8 cellular contexts compared by ENCODE assay signal in genomic region chr2:68734688-68735525, GRCh38. TPM values are rescaled to one million over a fixed set of nuclear protein-coding genes. Genes with fewer than 3 reads are reported as not detected.
A peak's percentile ranks its signal among the peaks of the same experiment; 100 is the strongest.
DNase-seq lines count a peak whose midpoint lies in the region; ATAC-seq and TF ChIP-seq lines count a peak whose summit lies in the region.

Gene ARHGAP25 (plus strand): TSS chr2:68734811. CDS start chr2:68735200, 389 bp downstream.

- peak; percentile 45 to 64 for DNase-seq in activated CD4-positive, alpha-beta T cell treated with anti-CD3 and anti-CD28 coated beads for 4 hours
- DNase-seq in glomerular endothelial cell (ENCODE audit: extremely low read depth, low read depth, low spot score) (no peak), PC-3 (no peak), NCI-H446 (lab: John Stamatoyannopoulos, UW) (no peak)
- peak in 1 of 2 donors; percentile 84 for DNase-seq in stimulated activated effector memory CD8-positive, alpha-beta T cell treated with anti-CD3 and anti-CD28 coated beads, Interleukin-12 subunit alpha, Interleukin-12 subunit beta, amount 100 ng/mL, for 72 hours (ENCODE audit: low spot score in 2 of 2)

- no peak within 1 kb of the TSS for H3K4me2 ChIP-seq in PC-3 (ENCODE audit: low read length)

- no peaks in the 10 kb centered on the region for H3F3A ChIP-seq in PC-3 (ENCODE audit: low read length, unreplicated experiment)

- no peaks in the 10 kb centered on the region for H3K27me3 ChIP-seq in PC-3 (ENCODE audit: low read length)

- H2AFZ ChIP-seq in PC-3 (ENCODE audit: low read length): no peak within 1 kb of the TSS

- POLR2A ChIA-PET in PC-3 (lab: Charles Lee; ENCODE audit: unreplicated experiment): no interaction called here

- H3K9ac ChIP-seq in PC-3 (ENCODE audit: low read length): no peak within 1 kb of the TSS

- H3K79me2 ChIP-seq in PC-3 (ENCODE audit: low read length): no peaks in the 10 kb centered on the region

- H3K4me3 Mint-ChIP-seq in stimulated activated effector memory CD8-positive, alpha-beta T cell treated with anti-CD3 and anti-CD28 coated beads, Interleukin-12 subunit alpha, Interleukin-12 subunit beta, amount 100 ng/mL, for 72 hours: no peak within 1 kb of the TSS

- H3K4me1 Mint-ChIP-seq in stimulated activated effector memory CD8-positive, alpha-beta T cell treated with anti-CD3 and anti-CD28 coated beads, Interleukin-12 subunit alpha, Interleukin-12 subunit beta, amount 100 ng/mL, for 72 hours: peaks cover 28% of the 10 kb centered on the region

- peak; percentile 50 for ATAC-seq in GM19328 (IDR thresholded peaks at IDR 0.05; ENCODE audit: unreplicated experiment)
- ATAC-seq in HG03175 (IDR thresholded peaks at IDR 0.05; ENCODE audit: unreplicated experiment): peak; percentile 65
- ATAC-seq in stimulated activated effector memory CD8-positive, alpha-beta T cell treated with anti-CD3 and anti-CD28 coated beads, Interleukin-12 subunit alpha, Interleukin-12 subunit beta, amount 100 ng/mL, for 72 hours: peak; percentile 77
- ATAC-seq in HG02884 (IDR thresholded peaks at IDR 0.05; ENCODE audit: unreplicated experiment): no peak
- ATAC-seq in PC-3: no peak

- no TSS peak for BruUV-seq in PC-3 (replicated peaks; lab: Mats Ljungman, UMichigan)

- H3K36me3 ChIP-seq in PC-3 (ENCODE audit: low read depth, low read length): no peaks in the 10 kb centered on the region

- H3K9me3 Mint-ChIP-seq in stimulated activated effector memory CD8-positive, alpha-beta T cell treated with anti-CD3 and anti-CD28 coated beads, Interleukin-12 subunit alpha, Interleukin-12 subunit beta, amount 100 ng/mL, for 72 hours: no peaks in the 10 kb centered on the region

- H3K4me1 ChIP-seq in PC-3 (ENCODE audit: insufficient read depth, low read length): peaks cover 16% of the 10 kb centered on the region

- H4K20me1 ChIP-seq in PC-3 (ENCODE audit: low read length): no peaks in the 10 kb centered on the region

- no peak within 1 kb of the TSS for H3K27ac Mint-ChIP-seq in stimulated activated effector memory CD8-positive, alpha-beta T cell treated with anti-CD3 and anti-CD28 coated beads, Interleukin-12 subunit alpha, Interleukin-12 subunit beta, amount 100 ng/mL, for 72 hours

- H3K9me2 ChIP-seq in PC-3 (replicated peaks; ENCODE audit: low read length): no peaks in the 10 kb centered on the region

- no peaks in the 10 kb centered on the region for H3K9me3 ChIP-seq in PC-3 (ENCODE audit: low read length)

- intact Hi-C loops in PC-3 (cut with micrococcal nuclease): no loop called here

- H3K4me3 ChIP-seq in PC-3 (ENCODE audit: low read length): no peak within 1 kb of the TSS

- CTCF ChIA-PET in PC-3 (lab: Charles Lee): no interaction called here

- no peak within 1 kb of the TSS for H3K27ac ChIP-seq in PC-3 (ENCODE audit: low read length)

- TF ChIP-seq CTCF in PC-3 (conservative IDR thresholded peaks at IDR 0.05; ENCODE audit: low read depth, low read length): no peak

- peaks cover 12% of the 10 kb centered on the region for H3K36me3 Mint-ChIP-seq in stimulated activated effector memory CD8-positive, alpha-beta T cell treated with anti-CD3 and anti-CD28 coated beads, Interleukin-12 subunit alpha, Interleukin-12 subunit beta, amount 100 ng/mL, for 72 hours

RNA-seq across cellular contexts. Expression of gene ARHGAP25, which starts in this region (rescaled TPM):
- total RNA-seq in glomerular endothelial cell (24.9 and 32.2 TPM in 2 replicates), PC-3 (2014; rRNA removed) (not detected in 2 replicates)

Comparison
In these comparisons a context has a peak if more than half of its experiments do, and no peak if none do; other contexts are left out.
1. RNA of gene ARHGAP25 (total RNA-seq): 24.9 to 32.2 TPM in glomerular endothelial cell; not detected in PC-3; every median in the first group is over 10 times any median in the second.
2. ATAC-seq: peak in GM19328 (single experiment), HG03175 (single experiment) and stimulated activated effector memory CD8-positive, alpha-beta T cell treated with anti-CD3 and anti-CD28 coated beads, Interleukin-12 subunit alpha, Interleukin-12 subunit beta, amount 100 ng/mL, for 72 hours (single experiment); none in HG02884 (single experiment) and PC-3 (single experiment).
3. DNase-seq: peak in activated CD4-positive, alpha-beta T cell treated with anti-CD3 and anti-CD28 coated beads for 4 hours (2 of 2); none in glomerular endothelial cell (single experiment), PC-3 (single experiment) and NCI-H446 (0 of 2).